ENCODE assay signal across 11 cellular contexts in the genomic region with DNA sequence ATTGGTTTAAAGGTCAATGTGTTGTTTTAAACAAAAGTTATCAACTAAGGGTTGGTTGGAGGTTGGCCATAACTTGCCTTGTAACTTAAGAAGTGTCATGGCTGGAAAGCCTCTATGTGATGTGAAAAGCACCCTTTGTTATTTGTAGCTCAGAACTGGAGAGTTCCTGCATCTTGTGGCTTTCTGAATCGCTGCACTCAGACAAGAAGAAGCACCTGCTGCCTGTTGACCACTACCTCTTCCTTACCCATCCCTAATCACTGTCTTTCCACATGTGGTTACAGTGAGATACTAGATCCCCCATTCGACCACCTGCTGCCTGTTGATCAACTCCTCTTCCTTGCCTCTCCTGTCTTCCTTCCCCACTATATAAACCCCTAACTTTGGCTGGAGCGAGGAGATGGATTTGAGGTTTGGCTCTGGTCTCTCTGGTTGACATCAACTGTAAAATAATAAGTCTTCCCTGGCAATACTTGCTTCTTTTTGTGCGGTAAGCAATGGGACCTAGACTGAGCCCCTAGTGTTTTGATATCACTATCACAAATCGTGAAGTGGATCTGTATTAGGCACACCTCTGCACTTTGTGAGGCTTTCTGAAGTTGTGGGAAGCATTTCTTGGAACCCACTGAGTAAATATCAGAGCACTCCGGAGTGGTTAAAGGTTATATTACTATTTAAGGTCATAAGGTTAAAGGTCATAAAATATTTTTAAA. TPM values are rescaled to one million over a fixed set of nuclear protein-coding genes. Genes with fewer than 3 reads are reported as not detected.
DNase-seq lines count a peak whose midpoint lies in the region; ATAC-seq and TF ChIP-seq lines count a peak whose summit lies in the region.
"Had no signal": no experiment of that assay in that cellular context is flagged by ENCODE, and none has a peak within 500 bp of the region (broad histone marks: within the 10 kb centered on the region; RNA-seq: fewer than 3 reads in every experiment).

No MANE protein-coding gene starts in this region.

- no peak overlapping the region for H3K4me3 Mint-ChIP-seq in activated CD4-positive, alpha-beta T cell treated with anti-CD3 and anti-CD28 coated beads for 36 hours

- TF ChIP-seq CTCF in SU-DHL-6 (IDR thresholded peaks at IDR 0.05; ENCODE audit: insufficient read depth, low read length, poor library complexity, severe bottlenecking), result no peak

- H3K27ac Mint-ChIP-seq in activated CD4-positive, alpha-beta T cell treated with anti-CD3 and anti-CD28 coated beads for 36 hours, result no peak overlapping the region

- no peaks in the 10 kb centered on the region for H3K27me3 Mint-ChIP-seq in activated CD4-positive, alpha-beta T cell treated with anti-CD3 and anti-CD28 coated beads for 36 hours

- POLR2A ChIA-PET in activated CD4-positive, alpha-beta T cell treated with anti-CD3 and anti-CD28 coated beads for 36 hours (lab: Charles Lee), result no interaction called here

- intact Hi-C loops in activated CD4-positive, alpha-beta T cell treated with anti-CD3 and anti-CD28 coated beads for 36 hours (cut with DNase I, micrococcal nuclease), result no loop called here

- peak overlapping the region; percentile 30 for H3K4me2 ChIP-seq in SU-DHL-6 (ENCODE audit: low read depth, low read length, poor library complexity, severe bottlenecking)

- no peaks in the 10 kb centered on the region for H3K27me3 ChIP-seq in SU-DHL-6 (ENCODE audit: low read length)

- CTCF ChIA-PET in activated CD4-positive, alpha-beta T cell treated with anti-CD3 and anti-CD28 coated beads for 36 hours (lab: Charles Lee), result interaction anchor here (1.5 kb wide), 1 partner anchor 40 kb away, joined by 3 read pairs; no protein-coding TSS in a partner anchor

- DNase-seq in NCI-H2029 (lab: John Stamatoyannopoulos, UW) (no peak), NCI-H146 (lab: John Stamatoyannopoulos, UW) (no peak), NCI-H526 treated with DMSO at 0.1 percent for 48 hours (lab: John Stamatoyannopoulos, UW) (no peak)
- DNase-seq in activated CD4-positive, alpha-beta T cell treated with anti-CD3 and anti-CD28 coated beads for 36 hours, result no peak
- DNase-seq: HCEC 1CT, left ventricle myocardium superior, NCI-H226 had no signal

- H3K4me3 ChIP-seq in SU-DHL-6 (ENCODE audit: insufficient read depth, low read length, poor library complexity, severe bottlenecking), result no peak overlapping the region

- no peaks in the 10 kb centered on the region for H4K20me1 ChIP-seq in SU-DHL-6 (ENCODE audit: low read depth, low read length)

- peaks cover 16% of the 10 kb centered on the region for H3K4me1 Mint-ChIP-seq in activated CD4-positive, alpha-beta T cell treated with anti-CD3 and anti-CD28 coated beads for 36 hours

- H3K9ac ChIP-seq in SU-DHL-6 (ENCODE audit: low read length), result no peak overlapping the region

- no peak overlapping the region for H2AFZ ChIP-seq in SU-DHL-6 (ENCODE audit: low read depth, low read length, severe bottlenecking)

- no peaks in the 10 kb centered on the region; the same call in 1 of the 2 replicates for H3F3A ChIP-seq in SU-DHL-6 (ENCODE audit: insufficient read depth)

- H3K9me3 Mint-ChIP-seq in activated CD4-positive, alpha-beta T cell treated with anti-CD3 and anti-CD28 coated beads for 36 hours (ENCODE audit: low read depth), result peaks cover 16% of the 10 kb centered on the region

- peaks cover 18% of the 10 kb centered on the region; the same call in 1 of the 2 replicates for H3K79me2 ChIP-seq in SU-DHL-6 (ENCODE audit: insufficient read depth, low read length)

- H3K36me3 ChIP-seq in SU-DHL-6 (ENCODE audit: low read length), result 0 out of 2 replicates have a peak, but pooled peaks cover 8% of the 10 kb centered on the region

- peaks cover 19% of the 10 kb centered on the region for H3K36me3 Mint-ChIP-seq in activated CD4-positive, alpha-beta T cell treated with anti-CD3 and anti-CD28 coated beads for 36 hours (ENCODE audit: low read depth)

- no peaks in the 10 kb centered on the region for H3K9me2 ChIP-seq in SU-DHL-6 (replicated peaks; ENCODE audit: insufficient read depth, low read length)

- no peaks in the 10 kb centered on the region for H3K9me3 ChIP-seq in SU-DHL-6 (ENCODE audit: insufficient read depth, low read length)

- peak; percentile 50 for ATAC-seq in GM18867 (IDR thresholded peaks at IDR 0.05; ENCODE audit: unreplicated experiment)
- peak; percentile 82 for ATAC-seq in GM21576 (IDR thresholded peaks at IDR 0.05; ENCODE audit: unreplicated experiment)
- peak; percentile 63 for ATAC-seq in HG03108 (IDR thresholded peaks at IDR 0.05; ENCODE audit: unreplicated experiment)
- no peak for ATAC-seq in activated CD4-positive, alpha-beta T cell treated with anti-CD3 and anti-CD28 coated beads for 36 hours
- ATAC-seq: left ventricle myocardium superior had no signal

- peak overlapping the region; percentile 33 for H3K27ac ChIP-seq in SU-DHL-6 (ENCODE audit: low read depth, low read length)

RNA-seq across cellular contexts. Expression of gene RPL39L, which starts 13.8 kb away (rescaled TPM):
- total RNA-seq in activated CD4-positive, alpha-beta T cell treated with anti-CD3 and anti-CD28 coated beads for 36 hours, result 10 to 100 TPM; 18.2 to 21.4 TPM
